In the genomic region with DNA sequence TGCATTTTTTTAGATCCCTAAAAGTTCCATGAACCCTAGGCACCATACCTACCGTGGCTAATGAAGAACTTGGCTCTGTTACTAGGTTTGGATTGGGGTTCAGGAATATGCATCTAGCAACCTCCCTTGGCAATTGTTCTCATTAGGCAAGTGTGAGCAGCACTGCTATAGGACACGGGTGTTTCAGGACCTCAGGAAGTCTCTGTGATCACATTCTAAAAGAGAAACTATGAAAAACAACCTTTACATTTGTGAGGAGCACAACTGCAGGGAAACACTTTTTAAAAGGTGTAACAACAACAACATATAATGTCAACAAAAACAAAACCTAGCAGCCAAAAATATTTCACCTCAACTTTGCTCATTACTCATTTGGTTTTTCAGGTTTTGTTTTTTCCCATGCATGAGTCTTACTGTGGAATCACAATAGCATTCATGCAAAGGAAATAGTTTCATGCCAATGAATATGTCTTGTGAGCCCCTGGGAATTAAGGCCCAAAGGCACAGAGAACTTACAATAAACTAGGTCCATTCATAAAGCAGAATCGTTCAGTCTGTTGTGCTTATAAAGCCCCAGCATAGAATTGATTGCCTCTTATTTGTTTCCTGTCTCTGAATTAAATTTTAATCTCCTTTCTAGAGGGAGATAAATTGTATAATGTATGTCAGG, we compare ENCODE assay signal across 18 cellular contexts.
DNase-seq lines count a peak whose midpoint lies in the region; ATAC-seq and TF ChIP-seq lines count a peak whose summit lies in the region.
"Had no signal": no experiment of that assay in that cellular context is flagged by ENCODE, and none has a peak within 500 bp of the region (broad histone marks: within the 10 kb centered on the region; RNA-seq: fewer than 3 reads in every experiment).

No MANE protein-coding gene starts in this region.

- POLR2A ChIA-PET in WTC11 (lab: Charles Lee), result no interaction called here
- POLR2A ChIA-PET in activated CD8-positive, alpha-beta T cell treated with anti-CD3 and anti-CD28 coated beads for 36 hours (lab: Charles Lee), result no interaction called here

- CTCF ChIA-PET in WTC11 (lab: Charles Lee), result no interaction called here
- CTCF ChIA-PET in activated CD8-positive, alpha-beta T cell treated with anti-CD3 and anti-CD28 coated beads for 36 hours (lab: Charles Lee), result no interaction called here

- H3K4me3 Mint-ChIP-seq in WTC11, result no peak overlapping the region
- H3K4me3 Mint-ChIP-seq in neural crest cell, result no peak overlapping the region
- no peak overlapping the region for H3K4me3 Mint-ChIP-seq in effector memory CD8-positive, alpha-beta T cell
- no peak overlapping the region for H3K4me3 Mint-ChIP-seq in activated CD8-positive, alpha-beta T cell treated with anti-CD3 and anti-CD28 coated beads for 36 hours
- H3K4me3 Mint-ChIP-seq: CD14-positive monocyte had no signal

- ATAC-seq in WTC11 (no peak), GM19328 (IDR thresholded peaks at IDR 0.05; ENCODE audit: unreplicated experiment) (no peak), HG02642 (IDR thresholded peaks at IDR 0.05; ENCODE audit: poor library complexity, unreplicated experiment) (no peak)
- no peak for ATAC-seq in effector memory CD8-positive, alpha-beta T cell (replicated peaks)
- ATAC-seq in activated CD8-positive, alpha-beta T cell treated with anti-CD3 and anti-CD28 coated beads for 36 hours, result no peak

- no peak overlapping the region for H3K4me3 ChIP-seq in fibroblast of pulmonary artery (replicated peaks; ENCODE audit: low read depth, low read length)
- H3K4me3 ChIP-seq: PC-9, SJSA1 had no signal

- intact Hi-C loops in activated CD8-positive, alpha-beta T cell treated with anti-CD3 and anti-CD28 coated beads for 36 hours (cut with micrococcal nuclease), result no loop called here

- H3K4me1 Mint-ChIP-seq in WTC11 (peaks cover 16% of the 10 kb centered on the region), neural crest cell (peaks cover 9% of the 10 kb centered on the region)
- H3K4me1 Mint-ChIP-seq in effector memory CD8-positive, alpha-beta T cell (ENCODE audit: low read depth in 2 of 2), result no peaks in the 10 kb centered on the region
- H3K4me1 Mint-ChIP-seq in activated CD8-positive, alpha-beta T cell treated with anti-CD3 and anti-CD28 coated beads for 36 hours (ENCODE audit: low read depth), result no peaks in the 10 kb centered on the region
- H3K4me1 Mint-ChIP-seq: CD14-positive monocyte had no signal

- H3K36me3 Mint-ChIP-seq in WTC11 (no peaks in the 10 kb centered on the region), neural crest cell (ENCODE audit: low read depth) (no peaks in the 10 kb centered on the region)
- H3K36me3 Mint-ChIP-seq in effector memory CD8-positive, alpha-beta T cell (ENCODE audit: insufficient read depth), result no peaks in the 10 kb centered on the region
- H3K36me3 Mint-ChIP-seq in activated CD8-positive, alpha-beta T cell treated with anti-CD3 and anti-CD28 coated beads for 36 hours (ENCODE audit: low read depth), result no peaks in the 10 kb centered on the region
- H3K36me3 Mint-ChIP-seq: CD14-positive monocyte had no signal

- DNase-seq in ELR (ENCODE audit: low read depth) (peak; percentile 13), WTC11 (ENCODE audit: low spot score) (no peak), fibroblast of pulmonary artery (ENCODE audit: low read depth) (peak; percentile 34), neural crest cell (ENCODE audit: low read depth, low spot score) (no peak)
- no peak for DNase-seq in effector memory CD8-positive, alpha-beta T cell
- no peak for DNase-seq in activated CD8-positive, alpha-beta T cell treated with anti-CD3 and anti-CD28 coated beads for 36 hours
- DNase-seq: ACHN, AML-193, KBM-7, MV-4-11, NCI-H1417, NCI-H187 treated with DMSO at 0.1 percent for 48 hours, NCI-H774 had no signal

- no peak for TF ChIP-seq CTCF in WTC11 (IDR thresholded peaks at IDR 0.05)
- TF ChIP-seq CTCF in fibroblast of pulmonary artery (IDR thresholded peaks at IDR 0.05; ENCODE audit: low read length, missing control alignments), result no peak
- TF ChIP-seq CTCF in neural crest cell (conservative IDR thresholded peaks at IDR 0.05), result no peak
- no peak for TF ChIP-seq CTCF in activated CD8-positive, alpha-beta T cell treated with anti-CD3 and anti-CD28 coated beads for 36 hours (IDR thresholded peaks at IDR 0.05)

- 0 out of 2 replicates have a peak, but pooled peaks cover 3% of the 10 kb centered on the region for H3K9me3 Mint-ChIP-seq in WTC11
- peaks cover 2% of the 10 kb centered on the region for H3K9me3 Mint-ChIP-seq in neural crest cell
- peaks cover 6 to 10% of the 10 kb centered on the region in 2 donors for H3K9me3 Mint-ChIP-seq in effector memory CD8-positive, alpha-beta T cell
- peaks cover 10% of the 10 kb centered on the region for H3K9me3 Mint-ChIP-seq in activated CD8-positive, alpha-beta T cell treated with anti-CD3 and anti-CD28 coated beads for 36 hours

- H3K27me3 Mint-ChIP-seq in WTC11 (ENCODE audit: low read depth) (no peaks in the 10 kb centered on the region), neural crest cell (ENCODE audit: low read depth) (no peaks in the 10 kb centered on the region)
- H3K27me3 Mint-ChIP-seq in effector memory CD8-positive, alpha-beta T cell, result no peaks in the 10 kb centered on the region
- H3K27me3 Mint-ChIP-seq in activated CD8-positive, alpha-beta T cell treated with anti-CD3 and anti-CD28 coated beads for 36 hours, result no peaks in the 10 kb centered on the region

- H3K27ac Mint-ChIP-seq in WTC11, result peak overlapping the region; percentile 42; the same call in 1 of the 2 replicates
- H3K27ac Mint-ChIP-seq in neural crest cell (ENCODE audit: unreplicated experiment), result peak overlapping the region; percentile 6
- no peak overlapping the region for H3K27ac Mint-ChIP-seq in effector memory CD8-positive, alpha-beta T cell
- no peak overlapping the region for H3K27ac Mint-ChIP-seq in activated CD8-positive, alpha-beta T cell treated with anti-CD3 and anti-CD28 coated beads for 36 hours
- H3K27ac Mint-ChIP-seq: CD14-positive monocyte had no signal

TF ChIP-seq in WTC11, 78 proteins besides CTCF, POLR2A, EP300 and RAD21:
- TF ChIP-seq, protein P1, sequence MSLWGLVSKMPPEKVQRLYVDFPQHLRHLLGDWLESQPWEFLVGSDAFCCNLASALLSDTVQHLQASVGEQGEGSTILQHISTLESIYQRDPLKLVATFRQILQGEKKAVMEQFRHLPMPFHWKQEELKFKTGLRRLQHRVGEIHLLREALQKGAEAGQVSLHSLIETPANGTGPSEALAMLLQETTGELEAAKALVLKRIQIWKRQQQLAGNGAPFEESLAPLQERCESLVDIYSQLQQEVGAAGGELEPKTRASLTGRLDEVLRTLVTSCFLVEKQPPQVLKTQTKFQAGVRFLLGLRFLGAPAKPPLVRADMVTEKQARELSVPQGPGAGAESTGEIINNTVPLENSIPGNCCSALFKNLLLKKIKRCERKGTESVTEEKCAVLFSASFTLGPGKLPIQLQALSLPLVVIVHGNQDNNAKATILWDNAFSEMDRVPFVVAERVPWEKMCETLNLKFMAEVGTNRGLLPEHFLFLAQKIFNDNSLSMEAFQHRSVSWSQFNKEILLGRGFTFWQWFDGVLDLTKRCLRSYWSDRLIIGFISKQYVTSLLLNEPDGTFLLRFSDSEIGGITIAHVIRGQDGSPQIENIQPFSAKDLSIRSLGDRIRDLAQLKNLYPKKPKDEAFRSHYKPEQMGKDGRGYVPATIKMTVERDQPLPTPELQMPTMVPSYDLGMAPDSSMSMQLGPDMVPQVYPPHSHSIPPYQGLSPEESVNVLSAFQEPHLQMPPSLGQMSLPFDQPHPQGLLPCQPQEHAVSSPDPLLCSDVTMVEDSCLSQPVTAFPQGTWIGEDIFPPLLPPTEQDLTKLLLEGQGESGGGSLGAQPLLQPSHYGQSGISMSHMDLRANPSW (CRISPR knock-in tag; conservative IDR thresholded peaks at IDR 0.05; ENCODE audit: low read depth), result no peak
- TF ChIP-seq PRDM15 (CRISPR knock-in tag; IDR thresholded peaks at IDR 0.05) (no peak), ZNF219 (CRISPR knock-in tag; IDR thresholded peaks at IDR 0.05; ENCODE audit: borderline replicate concordance) (no peak)
TF ChIP-seq in WTC11: peak in this region for 0.

Comparison
In these comparisons a context has a peak if more than half of its experiments do, and no peak if none do; other contexts are left out.
1. DNase-seq: peak in ELR (single experiment) and fibroblast of pulmonary artery (single experiment); none in WTC11 (single experiment), neural crest cell (single experiment), effector memory CD8-positive, alpha-beta T cell (0 of 3) and activated CD8-positive, alpha-beta T cell treated with anti-CD3 and anti-CD28 coated beads for 36 hours (single experiment).
2. H3K27ac Mint-ChIP-seq: peak in WTC11 (single experiment) and neural crest cell (single experiment); none in effector memory CD8-positive, alpha-beta T cell (0 of 2) and activated CD8-positive, alpha-beta T cell treated with anti-CD3 and anti-CD28 coated beads for 36 hours (single experiment).